Comparison of ENCODE assay signal across 16 cellular contexts in genomic region chr1:50681931-50682330, GRCh38.
DNase-seq lines count a peak whose midpoint lies in the region; ATAC-seq, FAIRE-seq and TF ChIP-seq lines count a peak whose summit lies in the region.
"Had no signal": no experiment of that assay in that cellular context is flagged by ENCODE, and none has a peak within 500 bp of the region (broad histone marks: within the 10 kb centered on the region; RNA-seq: fewer than 3 reads in every experiment).

No MANE protein-coding gene starts in this region.

- no peak for TF ChIP-seq POLR2A in breast epithelium (IDR thresholded peaks at IDR 0.05)

- no TSS peak for BruUV-seq in MCF 10A (replicated peaks; lab: Mats Ljungman, UMichigan)

- peak; percentile 48 for DNase-seq in MCF 10A (ENCODE audit: unreplicated experiment)
- no peak for DNase-seq in breast epithelium (ENCODE audit: low spot score in 2 of 2)
- no peak for DNase-seq in RCC 7860 (ENCODE audit: low spot score)
- peak; percentile 36 for DNase-seq in epithelial cell of esophagus (ENCODE audit: low read depth)
- no peak for DNase-seq in mesenteric fat pad (ENCODE audit: low spot score)
- DNase-seq in activated CD8-positive, alpha-beta T cell treated with anti-CD3 and anti-CD28 coated beads, Interleukin-2, amount 10 ng/mL, durations not matched to agents 7 days and 5 days, result no peak
- DNase-seq in NCI-H2171 treated with DMSO at 0.1 percent for 48 hours (lab: John Stamatoyannopoulos, UW), result no peak
- no peak for DNase-seq in activated T-cell treated with anti-CD3 and anti-CD28 coated beads for 4 hours
- DNase-seq: 8988T; Kasumi-1; NCI-H1436 treated with DMSO at 0.1 percent for 48 hours; NCI-H2081; NCI-H526; NK-92 treated with Interleukin-12 subunit alpha and Interleukin-12 subunit beta, amount 100 ng/mL, for 24 hours; SHP77 had no signal

- no peak for ATAC-seq in activated CD8-positive, alpha-beta T cell treated with anti-CD3 and anti-CD28 coated beads, Interleukin-2, amount 10 ng/mL, durations not matched to agents 7 days and 5 days

- no peak overlapping the region for H3K4me3 Mint-ChIP-seq in MCF 10A (ENCODE audit: unreplicated experiment)
- no peak overlapping the region for H3K4me3 Mint-ChIP-seq in activated CD8-positive, alpha-beta T cell treated with anti-CD3 and anti-CD28 coated beads, Interleukin-2, amount 10 ng/mL, durations not matched to agents 7 days and 5 days

- no peaks in the 10 kb centered on the region for H3K9me3 ChIP-seq in breast epithelium

- H3K36me3 ChIP-seq in breast epithelium, result no peaks in the 10 kb centered on the region

- peaks cover 6% of the 10 kb centered on the region for H3K36me3 Mint-ChIP-seq in MCF 10A (ENCODE audit: insufficient read depth, unreplicated experiment)
- H3K36me3 Mint-ChIP-seq in activated CD8-positive, alpha-beta T cell treated with anti-CD3 and anti-CD28 coated beads, Interleukin-2, amount 10 ng/mL, durations not matched to agents 7 days and 5 days (ENCODE audit: low read depth), result no peaks in the 10 kb centered on the region

- intact Hi-C loops in MCF 10A (cut with micrococcal nuclease), result no loop called here
- intact Hi-C loops in breast epithelium (cut with DNase I; ENCODE audit: low total_unique reads), result no loop called here

- no peaks in the 10 kb centered on the region for H3K4me1 Mint-ChIP-seq in MCF 10A (ENCODE audit: insufficient read depth, unreplicated experiment)
- no peaks in the 10 kb centered on the region for H3K4me1 Mint-ChIP-seq in activated CD8-positive, alpha-beta T cell treated with anti-CD3 and anti-CD28 coated beads, Interleukin-2, amount 10 ng/mL, durations not matched to agents 7 days and 5 days (ENCODE audit: low read depth)

- CTCF ChIA-PET in MCF 10A (lab: Yijun Ruan, JAX), result interaction anchor here (1.2 kb wide), 1 partner anchor 24 kb away, joined by 4 read pairs; no protein-coding TSS in a partner anchor
- CTCF ChIA-PET in activated CD8-positive, alpha-beta T cell treated with anti-CD3 and anti-CD28 coated beads, Interleukin-2, amount 10 ng/mL, durations not matched to agents 7 days and 5 days (lab: Charles Lee), result interaction anchor here (0.8 kb wide), 1 partner anchor 13 kb away, joined by 3 read pairs; no protein-coding TSS in a partner anchor

- H3K4me3 ChIP-seq in breast epithelium (no peak overlapping the region), epithelial cell of esophagus (ENCODE audit: low read length) (no peak overlapping the region)

- peak; percentile 31 for FAIRE-seq in RCC 7860 (lab: Jason Lieb, UNC)

- H3K4me1 ChIP-seq in breast epithelium, result no peaks in the 10 kb centered on the region

- no peaks in the 10 kb centered on the region for H3K9me3 Mint-ChIP-seq in MCF 10A (ENCODE audit: unreplicated experiment)
- H3K9me3 Mint-ChIP-seq in activated CD8-positive, alpha-beta T cell treated with anti-CD3 and anti-CD28 coated beads, Interleukin-2, amount 10 ng/mL, durations not matched to agents 7 days and 5 days (ENCODE audit: insufficient read depth), result no peaks in the 10 kb centered on the region

- no peaks in the 10 kb centered on the region for H3K27me3 ChIP-seq in breast epithelium

- no peak overlapping the region for H3K27ac ChIP-seq in breast epithelium
- H3K27ac ChIP-seq: C4-2B had no signal

- H3K27me3 Mint-ChIP-seq in MCF 10A (ENCODE audit: insufficient read depth, unreplicated experiment), result no peaks in the 10 kb centered on the region
- H3K27me3 Mint-ChIP-seq in activated CD8-positive, alpha-beta T cell treated with anti-CD3 and anti-CD28 coated beads, Interleukin-2, amount 10 ng/mL, durations not matched to agents 7 days and 5 days (ENCODE audit: low read depth), result no peaks in the 10 kb centered on the region

- POLR2A ChIA-PET in MCF 10A (lab: Yijun Ruan, JAX), result interaction anchor here (1.0 kb wide), 1 partner anchor 15 kb away, joined by 4 read pairs; no protein-coding TSS in a partner anchor
- POLR2A ChIA-PET in activated CD8-positive, alpha-beta T cell treated with anti-CD3 and anti-CD28 coated beads, Interleukin-2, amount 10 ng/mL, durations not matched to agents 7 days and 5 days (lab: Charles Lee), result no interaction called here

- TF ChIP-seq CTCF in MCF 10A (IDR thresholded peaks at IDR 0.05; ENCODE audit: unreplicated experiment), result no peak
- TF ChIP-seq CTCF in breast epithelium (IDR thresholded peaks at IDR 0.05), result no peak
- TF ChIP-seq CTCF in epithelial cell of esophagus (IDR thresholded peaks at IDR 0.05; ENCODE audit: insufficient read depth, low read depth, low read length, missing control alignments), result no peak

- H3K27ac Mint-ChIP-seq in MCF 10A (ENCODE audit: low read depth, unreplicated experiment), result no peak overlapping the region
- no peak overlapping the region for H3K27ac Mint-ChIP-seq in activated CD8-positive, alpha-beta T cell treated with anti-CD3 and anti-CD28 coated beads, Interleukin-2, amount 10 ng/mL, durations not matched to agents 7 days and 5 days

Comparison
In these comparisons a context has a peak if more than half of its experiments do, and no peak if none do; other contexts are left out.
1. DNase-seq: peak in MCF 10A (single experiment) and epithelial cell of esophagus (single experiment); none in breast epithelium (0 of 2), RCC 7860 (single experiment), mesenteric fat pad (single experiment), activated CD8-positive, alpha-beta T cell treated with anti-CD3 and anti-CD28 coated beads, Interleukin-2, amount 10 ng/mL, durations not matched to agents 7 days and 5 days (single experiment), NCI-H2171 treated with DMSO at 0.1 percent for 48 hours (single experiment) and activated T-cell treated with anti-CD3 and anti-CD28 coated beads for 4 hours (single experiment).